In the genomic region with DNA sequence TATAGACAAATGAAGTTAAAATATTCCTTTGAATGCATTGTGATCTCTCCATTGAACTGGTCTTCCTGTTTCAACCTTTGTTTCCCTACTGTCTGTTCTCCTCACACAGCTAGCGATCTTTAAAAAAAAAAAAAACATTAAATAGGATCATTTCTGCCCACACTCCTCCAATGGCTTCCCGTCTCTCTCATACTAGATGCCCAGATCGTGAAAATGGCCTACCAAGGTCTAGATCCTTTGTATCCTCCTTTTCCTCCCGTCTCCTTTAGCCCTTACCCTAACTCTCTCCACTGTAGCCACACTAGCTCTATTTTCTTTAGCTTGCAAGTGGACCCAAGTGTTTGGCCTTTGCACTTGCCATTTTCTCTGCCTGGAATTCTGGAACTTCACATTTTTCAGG, we compare ENCODE assay signal across 14 cellular contexts.
"Had no signal": no experiment of that assay in that cellular context is flagged by ENCODE, and none has a peak within 500 bp of the region (broad histone marks: within the 10 kb centered on the region; RNA-seq: fewer than 3 reads in every experiment).

No MANE protein-coding gene starts in this region.

- H3K27ac ChIP-seq: heart right ventricle, neutrophil, right atrium auricular region, tibial artery had no signal

- H3K9me3 ChIP-seq: heart right ventricle, neutrophil, right atrium auricular region, tibial artery had no signal

- H3K27me3 ChIP-seq: right atrium auricular region, tibial artery had no signal

- H3K36me3 ChIP-seq: heart right ventricle, neutrophil, right atrium auricular region, tibial artery had no signal

- DNase-seq: activated CD4-positive, alpha-beta T cell treated with anti-CD3 and anti-CD28 coated beads, Interleukin-2, amount 50 U/mL, for 48 hours; activated gamma-delta T cell treated with Interleukin-2 at 50 U/mL for 16 hours; activated naive CD8-positive, alpha-beta T cell treated with anti-CD3 and anti-CD28 coated beads, Interleukin-2, amount 10 ng/mL, durations not matched to agents 7 days and 5 days; activated T-cell treated with anti-CD3 and anti-CD28 coated beads, Interleukin-2, amount 50 U/mL, for 4 hours; aorta; heart right ventricle; kidney; left ventricle myocardium superior; mesendoderm; small intestine; T-helper 2 cell; tibial artery had no signal

- H3K4me3 ChIP-seq: right atrium auricular region, tibial artery had no signal
